In genomic region chr22:43181321-43182076, GRCh38 we compare ENCODE assay signal across 2 cellular contexts.
TF ChIP-seq lines count a peak whose summit lies in the region.

No MANE protein-coding gene starts in this region.

TF ChIP-seq in GM23338, 12 proteins besides CTCF, POLR2A, EP300 and RAD21:
- no peak for TF ChIP-seq EZH2 (IDR thresholded peaks at IDR 0.05; ENCODE audit: low read depth, unreplicated experiment)
- TF ChIP-seq EZH2phosphoT487 (IDR thresholded peaks at IDR 0.05; ENCODE audit: unreplicated experiment) = no peak
- no peak for TF ChIP-seq JUNB (IDR thresholded peaks at IDR 0.05; ENCODE audit: unreplicated experiment)
- TF ChIP-seq STAT1 (IDR thresholded peaks at IDR 0.05; ENCODE audit: unreplicated experiment) = no peak
- TF ChIP-seq CREB1 (CRISPR knock-in tag; IDR thresholded peaks at IDR 0.05; ENCODE audit: low read depth) = no peak
- TF ChIP-seq NANOG (IDR thresholded peaks at IDR 0.05; ENCODE audit: borderline replicate concordance) = no peak

TF ChIP-seq in GM12891, 5 proteins besides CTCF, POLR2A, EP300 and RAD21:
- TF ChIP-seq POU2F2 (IDR thresholded peaks at IDR 0.05; ENCODE audit: low read depth, low read length) = no peak
- no peak for TF ChIP-seq SPI1 (IDR thresholded peaks at IDR 0.05; ENCODE audit: low read depth, low read length)
- TF ChIP-seq TAF1 (IDR thresholded peaks at IDR 0.05; ENCODE audit: low read depth, low read length) = no peak
- TF ChIP-seq PAX5 (IDR thresholded peaks at IDR 0.05; ENCODE audit: insufficient read depth, low read length, severe bottlenecking) = no peak
- TF ChIP-seq POLR2AphosphoS5 (IDR thresholded peaks at IDR 0.05; ENCODE audit: low read depth, low read length) = no peak
